8 cellular contexts compared by ENCODE assay signal in genomic region chr18:79396431-79397287, GRCh38. TPM values are rescaled to one million over a fixed set of nuclear protein-coding genes. Genes with fewer than 3 reads are reported as not detected.
DNase-seq lines count a peak whose midpoint lies in the region; ATAC-seq, FAIRE-seq and TF ChIP-seq lines count a peak whose summit lies in the region.

No MANE protein-coding gene starts in this region.

- H3K9me3 ChIP-seq in HepG2 (ENCODE audit: low read length), result no peaks in the 10 kb centered on the region

- H3K27me3 ChIP-seq in HepG2 (ENCODE audit: control insufficient read depth in 1 of 2, insufficient read depth in 2 of 2, low read length in 2 of 2), result peaks cover 16 to 68% of the 10 kb centered on the region in 2 experiments

- no peaks in the 10 kb centered on the region for H3K4me1 ChIP-seq in HepG2 (ENCODE audit: insufficient read depth, low read length)

- no peak for TF ChIP-seq RAD21 in HepG2 (CRISPR knock-in tag; IDR thresholded peaks at IDR 0.05)

- no peak overlapping the region for H3K9ac ChIP-seq in HepG2 (ENCODE audit: insufficient read depth, low read depth, low read length)

- TF ChIP-seq CTCF in GM20000 (IDR thresholded peaks at IDR 0.05; ENCODE audit: extremely low read depth, missing control alignments) (peak; percentile 65), HepG2 (CRISPR knock-in tag; IDR thresholded peaks at IDR 0.05) (peak; percentile 37)

- no peak overlapping the region for H2AFZ ChIP-seq in HepG2 (ENCODE audit: low read length)

- TF ChIP-seq EP300 in HepG2 (IDR thresholded peaks at IDR 0.05; ENCODE audit: low read depth in 2 of 2, low read length in 2 of 2), result no peak
- no peak for TF ChIP-seq EP300 in HepG2 (CRISPR knock-in tag; IDR thresholded peaks at IDR 0.05; ENCODE audit: borderline replicate concordance)

- DNase-seq in AG20443 (ENCODE audit: low spot score), result peak; percentile 61
- DNase-seq in GM20000 (ENCODE audit: low spot score), result peak; percentile 86
- peak; percentile 32 for DNase-seq in OCI-M1 (lab: John Stamatoyannopoulos, UW)
- peak; percentile 54 to 76 for DNase-seq in T47D (ENCODE audit: low read depth in 1 of 2, low spot score in 1 of 2)
- DNase-seq in HepG2 (ENCODE audit: low spot score), result no peak
- peak; percentile 18 for DNase-seq in stromal cell of bone marrow (ENCODE audit: low read depth)
- DNase-seq in T1000 (lab: John Stamatoyannopoulos, UW), result no peak

- WGBS in HepG2 (ENCODE audit: low lambda C conversion rate), result 9% methylated on average over 13 of the region's 69 CpGs

- H3K4me2 ChIP-seq in HepG2 (ENCODE audit: low read depth, low read length), result no peak overlapping the region

- H3K4me3 ChIP-seq in HepG2 (replicated peaks in 1 of 3; ENCODE audit: insufficient read depth in 1 of 3, low read depth in 2 of 3, low read length in 3 of 3), result no peak overlapping the region

- H4K20me1 ChIP-seq in HepG2 (ENCODE audit: insufficient read depth, low read length), result peaks cover 5% of the 10 kb centered on the region

- in situ Hi-C loops in T47D (cut with HindIII; ENCODE audit: low pct_unique_long_range_greater_than_20kb, low sequenced_read_pairs) (no loop called here), HepG2 (cut with HindIII; ENCODE audit: extremely low pct_ligation_motif_present, low pct_unique_long_range_greater_than_20kb) (no loop called here)

- CTCF ChIA-PET in HepG2 (lab: Yijun Ruan, JAX; ENCODE audit: low intra/inter-chr PET ratio, low total read pairs), result no interaction called here

- H3K36me3 ChIP-seq in HepG2 (replicated peaks in 1 of 2; ENCODE audit: control insufficient read depth in 1 of 2, insufficient read depth in 2 of 2, low read length in 2 of 2), result no peaks in the 10 kb centered on the region

- POLR2A ChIA-PET in HepG2 (lab: Yijun Ruan, JAX), result no interaction called here

- H3K79me2 ChIP-seq in HepG2 (ENCODE audit: insufficient read depth, low read length), result no peaks in the 10 kb centered on the region

- peak; percentile 15; the same call in 2 of the 3 replicates for ATAC-seq in HepG2
- ATAC-seq in GM18519 (IDR thresholded peaks at IDR 0.05; ENCODE audit: low FRiP score, unreplicated experiment), result no peak

- no TSS peak for BruUV-seq in HepG2 (replicated peaks; lab: Mats Ljungman, UMichigan)

- no peak for TF ChIP-seq POLR2A in HepG2 (IDR thresholded peaks at IDR 0.05; ENCODE audit: insufficient read depth in 1 of 2, low read depth in 2 of 2, low read length in 2 of 2)

- FAIRE-seq in HepG2 (lab: Jason Lieb, UNC), result no peak

- no peak overlapping the region for H3K27ac ChIP-seq in HepG2 (ENCODE audit: extremely low read length, insufficient read depth, low read length)

- intact Hi-C loops in HepG2 (cut with micrococcal nuclease; ENCODE audit: unreplicated experiment), result no loop called here

TF ChIP-seq in HepG2, 621 proteins besides CTCF, POLR2A, EP300 and RAD21:
- peak; percentile 92 for TF ChIP-seq ZNF800 (CRISPR knock-in tag; IDR thresholded peaks at IDR 0.05)
- TF ChIP-seq EZH2 (conservative IDR thresholded peaks at IDR 0.05; ENCODE audit: low read depth, low read length), result peak; percentile 88
- TF ChIP-seq TP53 (CRISPR knock-in tag; conservative IDR thresholded peaks at IDR 0.05), result no peak

RNA-seq across cellular contexts. Expression of gene NFATC1, which starts 0.9 kb away (rescaled TPM):
- total RNA-seq in HepG2 (2016; rRNA removed; fragmentation: Illumina TruSeq; extraction: Trizol), result not detected in 2 replicates
- total RNA-seq in HepG2 (2016; cell fraction: cytosol; rRNA removed; fragmentation: Illumina TruSeq; extraction: Trizol; ENCODE audit: low read depth), result not detected in 2 replicates
- total RNA-seq in HepG2 (2016; cell fraction: insoluble cytoplasmic fraction; rRNA removed; fragmentation: Illumina TruSeq; extraction: Trizol), result not detected in 2 replicates
- not detected in 2 replicates for total RNA-seq in HepG2 (2016; cell fraction: membrane; rRNA removed; fragmentation: Illumina TruSeq; extraction: Trizol)
- total RNA-seq in HepG2 (2016; cell fraction: nucleus; rRNA removed; fragmentation: Illumina TruSeq; extraction: Trizol), result not detected in 2 replicates
- 0.04 TPM in 1 of 2 replicates, not detected in the other for polyA plus RNA-seq in HepG2 (2011; rRNA removed)
- 0.03 TPM in 1 of 2 replicates, not detected in the other for polyA plus RNA-seq in HepG2 (2011; cell fraction: cytosol; rRNA removed)
- polyA plus RNA-seq in HepG2 (2011; cell fraction: nucleus; rRNA removed), result 0.12 and 0.23 TPM in 2 replicates
- 0.04 and 0.05 TPM in 2 replicates for polyA plus RNA-seq in HepG2 (2012)
- not detected in 2 replicates for polyA plus RNA-seq in HepG2 (2016; cell fraction: cytosol; fragmentation: Illumina TruSeq; extraction: Trizol; ENCODE audit: low read depth)
- not detected in 2 replicates for polyA plus RNA-seq in HepG2 (2016; cell fraction: insoluble cytoplasmic fraction; fragmentation: Illumina TruSeq; extraction: Trizol; ENCODE audit: low read depth)
- not detected in 2 replicates for polyA plus RNA-seq in HepG2 (2016; cell fraction: membrane; fragmentation: Illumina TruSeq; extraction: Trizol; ENCODE audit: low read depth)
- polyA plus RNA-seq in HepG2 (2016; cell fraction: nucleus; fragmentation: Illumina TruSeq; extraction: Trizol; ENCODE audit: insufficient read depth, low read depth), result not detected in 2 replicates
- 0.42 TPM in 1 of 2 replicates, not detected in the other for polyA minus RNA-seq in HepG2 (2011; rRNA and poly(A)+ RNA removed; ENCODE audit: low replicate concordance)
- polyA minus RNA-seq in HepG2 (2011; cell fraction: cytosol; rRNA and poly(A)+ RNA removed), result not detected in 2 replicates
- not detected in 2 replicates for polyA minus RNA-seq in HepG2 (2011; cell fraction: nucleus; rRNA and poly(A)+ RNA removed)

Comparison
In these comparisons a context has a peak if more than half of its experiments do, and no peak if none do; other contexts are left out.
1. DNase-seq: peak in AG20443 (single experiment), GM20000 (single experiment), OCI-M1 (single experiment), T47D (2 of 2) and stromal cell of bone marrow (single experiment); none in HepG2 (single experiment) and T1000 (single experiment).